ENCODE assay signal across 8 cellular contexts in genomic region chr22:20116376-20116950, GRCh38. TPM values are rescaled to one million over a fixed set of nuclear protein-coding genes. Genes with fewer than 3 reads are reported as not detected.
DNase-seq lines count a peak whose midpoint lies in the region; TF ChIP-seq lines count a peak whose summit lies in the region.

No MANE protein-coding gene starts in this region.

- peak overlapping the region; percentile 51 for H2AFZ ChIP-seq in ACC112 (ENCODE audit: low read length, unreplicated experiment)

- TF ChIP-seq CTCF in choroid plexus epithelial cell (conservative IDR thresholded peaks at IDR 0.05; ENCODE audit: low read depth, low read length) (no peak), mesothelial cell of epicardium (IDR thresholded peaks at IDR 0.05; ENCODE audit: unreplicated experiment) (no peak)

- H3K27ac Mint-ChIP-seq in IgD-negative memory B cell (peak overlapping the region; percentile 79 to 97 (median 91)), mesothelial cell of epicardium (peak overlapping the region; percentile 94)

- peaks cover 53% of the 10 kb centered on the region for H3K79me2 ChIP-seq in ACC112 (ENCODE audit: control insufficient read depth, insufficient read depth, low read length, unreplicated experiment)

- peak overlapping the region; percentile 61 for H3K27ac ChIP-seq in ACC112 (ENCODE audit: low read depth, low read length)

- no peak for DNase-seq in choroid plexus epithelial cell (ENCODE audit: low read depth)
- DNase-seq in mesothelial cell of epicardium (ENCODE audit: low spot score in 2 of 2, unreplicated experiment in 2 of 2), result no peak
- no peak for DNase-seq in stimulated activated CD4-positive, alpha-beta T cell treated with anti-CD3 and anti-CD28 coated beads, Interleukin-2, amount 100 ng/mL, for 48 hours
- DNase-seq in stimulated activated CD4-positive, alpha-beta T cell treated with anti-CD3 and anti-CD28 coated beads, Interleukin-4, amount 100 ng/mL, for 24 hours, result no peak
- DNase-seq in activated gamma-delta T cell (lab: John Stamatoyannopoulos, UW), result no peak
- no peak for DNase-seq in midbrain (lab: John Stamatoyannopoulos, UW)

- H3K4me1 Mint-ChIP-seq in IgD-negative memory B cell, result peaks cover 0 to 17% (median 16%) of the 10 kb centered on the region in 3 donors
- peaks cover 18% of the 10 kb centered on the region for H3K4me1 Mint-ChIP-seq in mesothelial cell of epicardium

- H3K27me3 Mint-ChIP-seq in IgD-negative memory B cell (no peaks in the 10 kb centered on the region), mesothelial cell of epicardium (ENCODE audit: low read depth) (no peaks in the 10 kb centered on the region)

- H3K9me3 Mint-ChIP-seq in IgD-negative memory B cell (no peaks in the 10 kb centered on the region), mesothelial cell of epicardium (no peaks in the 10 kb centered on the region)

- no peaks in the 10 kb centered on the region for H3K36me3 Mint-ChIP-seq in IgD-negative memory B cell
- H3K36me3 Mint-ChIP-seq in mesothelial cell of epicardium, result peaks cover 10% of the 10 kb centered on the region

- peak overlapping the region; percentile 91 for H3K4me3 ChIP-seq in ACC112 (ENCODE audit: low read depth, low read length)
- peak overlapping the region; percentile 98 for H3K4me3 ChIP-seq in choroid plexus epithelial cell (ENCODE audit: low read depth, low read length)

- H3K36me3 ChIP-seq in ACC112 (ENCODE audit: insufficient read depth, low read length), result peaks cover 4% of the 10 kb centered on the region; the same call in 1 of the 2 replicates

- no peaks in the 10 kb centered on the region for H3K27me3 ChIP-seq in ACC112 (ENCODE audit: insufficient read depth, low read length)

- peaks cover 15% of the 10 kb centered on the region for H3K4me1 ChIP-seq in ACC112 (ENCODE audit: control insufficient read depth, insufficient read depth, low read length, unreplicated experiment)

- peak overlapping the region; percentile 90 to 96 (median 92) for H3K4me3 Mint-ChIP-seq in IgD-negative memory B cell
- peak overlapping the region; percentile 83 for H3K4me3 Mint-ChIP-seq in mesothelial cell of epicardium

RNA-seq across cellular contexts. Expression of gene RANBP1, which starts 0.6 kb away (rescaled TPM):
- polyA plus RNA-seq in IgD-negative memory B cell, result 110 TPM
- total RNA-seq in mesothelial cell of epicardium, result 154 to 155 TPM (median 154 TPM) in 3 replicates

RNA-seq across cellular contexts. Expression of gene TRMT2A, which starts 0.6 kb away (rescaled TPM):
- polyA plus RNA-seq in IgD-negative memory B cell, result 33.7 TPM
- 68.7 to 78.1 TPM (median 76.0 TPM) in 3 replicates for total RNA-seq in mesothelial cell of epicardium

RNA-seq across cellular contexts. Expression of gene ZDHHC8, which starts 15.1 kb away (rescaled TPM):
- 4.2 TPM for polyA plus RNA-seq in IgD-negative memory B cell
- 82.4 to 86.2 TPM (median 82.4 TPM) in 3 replicates for total RNA-seq in mesothelial cell of epicardium

RNA-seq across cellular contexts. Expression of gene CCDC188, which starts 34.4 kb away (rescaled TPM):
- polyA plus RNA-seq in IgD-negative memory B cell, result not detected
- total RNA-seq in mesothelial cell of epicardium, result not detected in 3 replicates

RNA-seq across cellular contexts. Expression of gene DGCR8, which starts 36.4 kb away (rescaled TPM):
- 4.8 TPM for polyA plus RNA-seq in IgD-negative memory B cell
- total RNA-seq in mesothelial cell of epicardium, result 69.4 to 72.3 TPM (median 71.5 TPM) in 3 replicates
